ENCODE assay signal across 2 cellular contexts in the genomic region with DNA sequence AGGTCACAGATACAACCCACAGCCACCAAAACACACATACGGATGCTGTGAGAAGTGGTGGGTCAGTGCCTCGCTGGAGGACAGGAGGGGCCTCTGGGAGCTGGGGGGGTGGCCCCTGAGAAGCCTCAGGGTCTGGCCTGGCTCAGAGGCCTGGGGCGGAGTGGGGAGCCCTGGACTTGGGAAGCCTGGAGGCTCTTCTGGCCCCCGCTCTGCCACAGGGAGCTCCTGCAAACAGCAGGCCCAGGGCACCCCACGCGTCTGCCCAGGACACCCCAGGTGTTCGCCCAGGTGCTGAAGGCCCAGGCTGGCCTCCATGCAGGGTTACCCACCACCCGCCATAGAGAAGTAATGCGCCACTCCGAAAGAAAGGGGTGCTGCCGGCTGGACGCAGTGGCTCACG.
A peak's percentile ranks its signal among the peaks of the same experiment; 100 is the strongest.
TF ChIP-seq lines count a peak whose summit lies in the region.

No MANE protein-coding gene starts in this region.

TF ChIP-seq in HepG2, 621 proteins besides CTCF, POLR2A, EP300 and RAD21:
- TF ChIP-seq ZNF124 (CRISPR knock-in tag; IDR thresholded peaks at IDR 0.05): no peak
- peak; percentile 11; the same call in 1 of the 2 replicates for TF ChIP-seq PITX1 (CRISPR knock-in tag; IDR thresholded peaks at IDR 0.05)
- TF ChIP-seq TEAD2 (CRISPR knock-in tag; IDR thresholded peaks at IDR 0.05): no peak
- TF ChIP-seq NR2C2 (CRISPR knock-in tag; IDR thresholded peaks at IDR 0.05; ENCODE audit: borderline replicate concordance): no peak

TF ChIP-seq in K562, 482 proteins besides CTCF, POLR2A, EP300 and RAD21:
- no peak for TF ChIP-seq MCM2 (IDR thresholded peaks at IDR 0.05; ENCODE audit: low read depth)
- no peak for TF ChIP-seq ZNF445 (CRISPR knock-in tag; IDR thresholded peaks at IDR 0.05; ENCODE audit: low read depth)
- no peak for TF ChIP-seq CBX5 (IDR thresholded peaks at IDR 0.05; ENCODE audit: borderline replicate concordance, low read depth)
- TF ChIP-seq ASH1L (IDR thresholded peaks at IDR 0.05; ENCODE audit: borderline replicate concordance, low read depth, partially characterized antibody): no peak
- TF ChIP-seq KHSRP (IDR thresholded peaks at IDR 0.05): no peak
- no peak for TF ChIP-seq ZNF764 (CRISPR knock-in tag; IDR thresholded peaks at IDR 0.05; ENCODE audit: low read depth)
- TF ChIP-seq SMAD3 (CRISPR knock-in tag; conservative IDR thresholded peaks at IDR 0.05): no peak
- TF ChIP-seq, protein P1, sequence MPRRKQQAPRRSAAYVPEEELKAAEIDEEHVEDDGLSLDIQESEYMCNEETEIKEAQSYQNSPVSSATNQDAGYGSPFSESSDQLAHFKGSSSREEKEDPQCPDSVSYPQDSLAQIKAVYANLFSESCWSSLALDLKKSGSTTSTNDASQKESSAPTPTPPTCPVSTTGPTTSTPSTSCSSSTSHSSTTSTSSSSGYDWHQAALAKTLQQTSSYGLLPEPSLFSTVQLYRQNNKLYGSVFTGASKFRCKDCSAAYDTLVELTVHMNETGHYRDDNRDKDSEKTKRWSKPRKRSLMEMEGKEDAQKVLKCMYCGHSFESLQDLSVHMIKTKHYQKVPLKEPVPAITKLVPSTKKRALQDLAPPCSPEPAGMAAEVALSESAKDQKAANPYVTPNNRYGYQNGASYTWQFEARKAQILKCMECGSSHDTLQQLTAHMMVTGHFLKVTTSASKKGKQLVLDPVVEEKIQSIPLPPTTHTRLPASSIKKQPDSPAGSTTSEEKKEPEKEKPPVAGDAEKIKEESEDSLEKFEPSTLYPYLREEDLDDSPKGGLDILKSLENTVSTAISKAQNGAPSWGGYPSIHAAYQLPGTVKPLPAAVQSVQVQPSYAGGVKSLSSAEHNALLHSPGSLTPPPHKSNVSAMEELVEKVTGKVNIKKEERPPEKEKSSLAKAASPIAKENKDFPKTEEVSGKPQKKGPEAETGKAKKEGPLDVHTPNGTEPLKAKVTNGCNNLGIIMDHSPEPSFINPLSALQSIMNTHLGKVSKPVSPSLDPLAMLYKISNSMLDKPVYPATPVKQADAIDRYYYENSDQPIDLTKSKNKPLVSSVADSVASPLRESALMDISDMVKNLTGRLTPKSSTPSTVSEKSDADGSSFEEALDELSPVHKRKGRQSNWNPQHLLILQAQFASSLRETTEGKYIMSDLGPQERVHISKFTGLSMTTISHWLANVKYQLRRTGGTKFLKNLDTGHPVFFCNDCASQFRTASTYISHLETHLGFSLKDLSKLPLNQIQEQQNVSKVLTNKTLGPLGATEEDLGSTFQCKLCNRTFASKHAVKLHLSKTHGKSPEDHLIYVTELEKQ (CRISPR knock-in tag; IDR thresholded peaks at IDR 0.05): no peak
- TF ChIP-seq ZFP36 (IDR thresholded peaks at IDR 0.05; ENCODE audit: low read depth, low read length, partially characterized antibody): no peak
- TF ChIP-seq BACH1 (tag; IDR thresholded peaks at IDR 0.05): no peak
- no peak for TF ChIP-seq SP1 (CRISPR knock-in tag; IDR thresholded peaks at IDR 0.05)
- TF ChIP-seq, protein P2, sequence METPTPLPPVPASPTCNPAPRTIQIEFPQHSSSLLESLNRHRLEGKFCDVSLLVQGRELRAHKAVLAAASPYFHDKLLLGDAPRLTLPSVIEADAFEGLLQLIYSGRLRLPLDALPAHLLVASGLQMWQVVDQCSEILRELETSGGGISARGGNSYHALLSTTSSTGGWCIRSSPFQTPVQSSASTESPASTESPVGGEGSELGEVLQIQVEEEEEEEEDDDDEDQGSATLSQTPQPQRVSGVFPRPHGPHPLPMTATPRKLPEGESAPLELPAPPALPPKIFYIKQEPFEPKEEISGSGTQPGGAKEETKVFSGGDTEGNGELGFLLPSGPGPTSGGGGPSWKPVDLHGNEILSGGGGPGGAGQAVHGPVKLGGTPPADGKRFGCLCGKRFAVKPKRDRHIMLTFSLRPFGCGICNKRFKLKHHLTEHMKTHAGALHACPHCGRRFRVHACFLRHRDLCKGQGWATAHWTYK (CRISPR knock-in tag; IDR thresholded peaks at IDR 0.05): no peak
- TF ChIP-seq, protein P3, sequence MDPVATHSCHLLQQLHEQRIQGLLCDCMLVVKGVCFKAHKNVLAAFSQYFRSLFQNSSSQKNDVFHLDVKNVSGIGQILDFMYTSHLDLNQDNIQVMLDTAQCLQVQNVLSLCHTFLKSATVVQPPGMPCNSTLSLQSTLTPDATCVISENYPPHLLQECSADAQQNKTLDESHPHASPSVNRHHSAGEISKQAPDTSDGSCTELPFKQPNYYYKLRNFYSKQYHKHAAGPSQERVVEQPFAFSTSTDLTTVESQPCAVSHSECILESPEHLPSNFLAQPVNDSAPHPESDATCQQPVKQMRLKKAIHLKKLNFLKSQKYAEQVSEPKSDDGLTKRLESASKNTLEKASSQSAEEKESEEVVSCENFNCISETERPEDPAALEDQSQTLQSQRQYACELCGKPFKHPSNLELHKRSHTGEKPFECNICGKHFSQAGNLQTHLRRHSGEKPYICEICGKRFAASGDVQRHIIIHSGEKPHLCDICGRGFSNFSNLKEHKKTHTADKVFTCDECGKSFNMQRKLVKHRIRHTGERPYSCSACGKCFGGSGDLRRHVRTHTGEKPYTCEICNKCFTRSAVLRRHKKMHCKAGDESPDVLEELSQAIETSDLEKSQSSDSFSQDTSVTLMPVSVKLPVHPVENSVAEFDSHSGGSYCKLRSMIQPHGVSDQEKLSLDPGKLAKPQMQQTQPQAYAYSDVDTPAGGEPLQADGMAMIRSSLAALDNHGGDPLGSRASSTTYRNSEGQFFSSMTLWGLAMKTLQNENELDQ (CRISPR knock-in tag; IDR thresholded peaks at IDR 0.05; ENCODE audit: borderline replicate concordance): no peak
- no peak for TF ChIP-seq NR1H2 (CRISPR knock-in tag; IDR thresholded peaks at IDR 0.05)
- no peak for TF ChIP-seq SPI1 (IDR thresholded peaks at IDR 0.05; ENCODE audit: borderline replicate concordance, low read depth, low read length)
- no peak for TF ChIP-seq POLR2AphosphoS2 (IDR thresholded peaks at IDR 0.05; ENCODE audit: low read length)
- no peak for TF ChIP-seq ZNF224 (CRISPR knock-in tag; IDR thresholded peaks at IDR 0.05)
- TF ChIP-seq SAFB (IDR thresholded peaks at IDR 0.05; ENCODE audit: borderline replicate concordance, low read depth, low read length): no peak
